In genomic region chr12:7108042-7108927, GRCh38 we compare ENCODE assay signal across 8 cellular contexts. TPM values are rescaled to one million over a fixed set of nuclear protein-coding genes. Genes with fewer than 3 reads are reported as not detected.
DNase-seq lines count a peak whose midpoint lies in the region; ATAC-seq and TF ChIP-seq lines count a peak whose summit lies in the region.

No MANE protein-coding gene starts in this region.

- H3K4me3 ChIP-seq in RWPE2 (ENCODE audit: severe bottlenecking), result peak overlapping the region; percentile 46
- H3K4me3 ChIP-seq in urinary bladder (ENCODE audit: low read depth, low read length), result peak overlapping the region; percentile 60

- H3K4me1 ChIP-seq in RWPE2 (ENCODE audit: insufficient read depth, poor library complexity, severe bottlenecking), result no peaks in the 10 kb centered on the region
- no peaks in the 10 kb centered on the region for H3K4me1 ChIP-seq in urinary bladder (ENCODE audit: insufficient read depth)

- H3K27ac ChIP-seq in RWPE2 (ENCODE audit: poor library complexity, severe bottlenecking), result peak overlapping the region; percentile 80
- peak overlapping the region; percentile 88 for H3K27ac ChIP-seq in urinary bladder (ENCODE audit: low read depth)

- TF ChIP-seq CTCF in RWPE2 (IDR thresholded peaks at IDR 0.05; ENCODE audit: poor library complexity, severe bottlenecking), result no peak

- no peaks in the 10 kb centered on the region for H3K27me3 ChIP-seq in RWPE2 (ENCODE audit: insufficient read depth, poor library complexity, severe bottlenecking)

- peaks cover 15% of the 10 kb centered on the region for H3K36me3 ChIP-seq in RWPE2 (ENCODE audit: low read depth)
- peaks cover 2% of the 10 kb centered on the region for H3K36me3 ChIP-seq in urinary bladder (ENCODE audit: insufficient read depth)

- intact Hi-C loops in head of caudate nucleus (cut with DNase I) (no loop called here), posterior vena cava (cut with DNase I) (loop anchor here in 1 of 2 donors (5.0 kb wide), 1 partner anchor 441 kb away; no protein-coding TSS in a partner anchor)

- WGBS in urinary bladder, result 8% methylated on average over 33 of the region's 33 CpGs

- no peaks in the 10 kb centered on the region for H3K9me3 ChIP-seq in RWPE2 (ENCODE audit: severe bottlenecking)

- DNase-seq in CMK (ENCODE audit: low read depth), result peak; percentile 91
- DNase-seq in RWPE2 (ENCODE audit: low spot score), result peak; percentile 76
- DNase-seq in activated gamma-delta T cell treated with anti-CD3 and anti-CD28 coated beads, Interleukin-2, amount 50 U/mL, for 16 hours (ENCODE audit: low read depth), result peak; percentile 57
- peak in 25 of 42 donors; percentile 18 to 59 (median 38) for DNase-seq in head of caudate nucleus
- DNase-seq in posterior vena cava (ENCODE audit: low spot score), result peak; percentile 95

- ATAC-seq in GM19351 (IDR thresholded peaks at IDR 0.05; ENCODE audit: unreplicated experiment) (peak; percentile 89), HG03469 (IDR thresholded peaks at IDR 0.05; ENCODE audit: unreplicated experiment) (peak; percentile 71), RWPE2 (ENCODE audit: low read depth) (peak; percentile 96)

RNA-seq across cellular contexts. Expression of gene C1RL, which starts 0.7 kb away (rescaled TPM):
- total RNA-seq in posterior vena cava, result 100 to 1,000 TPM in 1 of 2 donors, 10 to 100 TPM in 1; 79.5 to 122 TPM
- total RNA-seq in urinary bladder, result 20.6 TPM
- 92.2 TPM for polyA plus RNA-seq in urinary bladder

RNA-seq across cellular contexts. Expression of gene C1R, which starts 16.0 kb away (rescaled TPM):
- total RNA-seq in posterior vena cava (1,000 to 10,000 TPM; 1,008 to 1,686 TPM), urinary bladder (174 TPM)
- 1,192 TPM for polyA plus RNA-seq in urinary bladder

RNA-seq across cellular contexts. Expression of gene RBP5, which starts 20.4 kb away (rescaled TPM):
- total RNA-seq in posterior vena cava, result 1 to 10 TPM; 5.1 to 5.7 TPM
- 2.6 TPM for total RNA-seq in urinary bladder
- polyA plus RNA-seq in urinary bladder, result 5.9 TPM

RNA-seq across cellular contexts. Expression of gene CLSTN3, which starts 21.9 kb away (rescaled TPM):
- 10 to 100 TPM; 31.0 to 31.7 TPM for total RNA-seq in posterior vena cava
- 16.7 TPM for total RNA-seq in urinary bladder
- polyA plus RNA-seq in urinary bladder, result 20.9 TPM

RNA-seq across cellular contexts. Expression of gene C1S, which starts 47.8 kb away (rescaled TPM):
- total RNA-seq in posterior vena cava, result 100 to 1,000 TPM; 585 to 986 TPM
- 196 TPM for total RNA-seq in urinary bladder
- 918 TPM for polyA plus RNA-seq in urinary bladder

Comparison
In these comparisons a context has a peak if more than half of its experiments do, and no peak if none do; other contexts are left out.
1. Peak in every context shown above with its lines: DNase-seq, ATAC-seq, H3K4me3 ChIP-seq and H3K27ac ChIP-seq.
2. DNase-seq: peak in every context shown above with its lines; median percentile 95 in posterior vena cava; 91 in CMK; 76 in RWPE2; 57 in activated gamma-delta T cell treated with anti-CD3 and anti-CD28 coated beads, Interleukin-2, amount 50 U/mL, for 16 hours; 38 in head of caudate nucleus.